16 cellular contexts compared by ENCODE assay signal in genomic region chr17:1019451-1019850, GRCh38. TPM values are rescaled to one million over a fixed set of nuclear protein-coding genes. Genes with fewer than 3 reads are reported as not detected.
DNase-seq lines count a peak whose midpoint lies in the region; ATAC-seq and TF ChIP-seq lines count a peak whose summit lies in the region.
"Had no signal": no experiment of that assay in that cellular context is flagged by ENCODE, and none has a peak within 500 bp of the region (broad histone marks: within the 10 kb centered on the region; RNA-seq: fewer than 3 reads in every experiment).

No MANE protein-coding gene starts in this region.

- H3K27me3 ChIP-seq in muscle layer of colon (ENCODE audit: control insufficient read depth in 1 of 2, insufficient read depth in 2 of 2, low read length in 2 of 2) (no peaks in the 10 kb centered on the region), thoracic aorta (replicated peaks; ENCODE audit: insufficient read depth) (no peaks in the 10 kb centered on the region)
- H3K27me3 ChIP-seq: adrenal gland had no signal

- H3K36me3 ChIP-seq in muscle layer of colon (ENCODE audit: insufficient read depth, low read length) (no peaks in the 10 kb centered on the region), thoracic aorta (peaks cover 5% of the 10 kb centered on the region)

- H3K27ac ChIP-seq in muscle layer of colon (ENCODE audit: low read depth, low read length): peak overlapping the region; percentile 58
- H3K27ac ChIP-seq in thoracic aorta: peak overlapping the region; percentile 90 to 97
- H3K27ac ChIP-seq: adrenal gland had no signal

- H3K9me3 Mint-ChIP-seq in activated CD8-positive, alpha-beta T cell treated with anti-CD3 and anti-CD28 coated beads, Interleukin-2, amount 10 ng/mL, durations not matched to agents 7 days and 5 days (ENCODE audit: insufficient read depth): no peaks in the 10 kb centered on the region
- H3K9me3 Mint-ChIP-seq in activated CD8-positive, alpha-beta T cell treated with anti-CD3 and anti-CD28 coated beads for 36 hours: no peaks in the 10 kb centered on the region
- peaks cover 6% of the 10 kb centered on the region for H3K9me3 Mint-ChIP-seq in glutamatergic neuron (ENCODE audit: unreplicated experiment)
- H3K9me3 Mint-ChIP-seq: dendritic cell treated with granulocyte-macrophage colony-stimulating factor and Interleukin-4, amounts not matched to agents 40 ng/mL and 50 ng/mL, for 4 days; T-helper 1 cell treated with Interleukin-12 subunit alpha and Interleukin-12 subunit beta and Interleukin-4 antibody, amounts not matched to agents 30 μg/mL and 1 μg/mL, for 36 hours had no signal

- POLR2A ChIA-PET in activated CD8-positive, alpha-beta T cell treated with anti-CD3 and anti-CD28 coated beads, Interleukin-2, amount 10 ng/mL, durations not matched to agents 7 days and 5 days (lab: Charles Lee): no interaction called here
- POLR2A ChIA-PET in activated CD8-positive, alpha-beta T cell treated with anti-CD3 and anti-CD28 coated beads for 36 hours (lab: Charles Lee): no interaction called here

- no peaks in the 10 kb centered on the region for H3K27me3 Mint-ChIP-seq in activated CD8-positive, alpha-beta T cell treated with anti-CD3 and anti-CD28 coated beads, Interleukin-2, amount 10 ng/mL, durations not matched to agents 7 days and 5 days (ENCODE audit: low read depth)
- no peaks in the 10 kb centered on the region for H3K27me3 Mint-ChIP-seq in activated CD8-positive, alpha-beta T cell treated with anti-CD3 and anti-CD28 coated beads for 36 hours
- H3K27me3 Mint-ChIP-seq in glutamatergic neuron (ENCODE audit: unreplicated experiment): peaks cover 7% of the 10 kb centered on the region
- H3K27me3 Mint-ChIP-seq: dendritic cell treated with granulocyte-macrophage colony-stimulating factor and Interleukin-4, amounts not matched to agents 40 ng/mL and 50 ng/mL, for 4 days had no signal

- H3K9me3 ChIP-seq in muscle layer of colon (ENCODE audit: low read length) (no peaks in the 10 kb centered on the region), thoracic aorta (no peaks in the 10 kb centered on the region)
- H3K9me3 ChIP-seq: adrenal gland had no signal

- peak overlapping the region; percentile 42 for H3K27ac Mint-ChIP-seq in activated CD8-positive, alpha-beta T cell treated with anti-CD3 and anti-CD28 coated beads, Interleukin-2, amount 10 ng/mL, durations not matched to agents 7 days and 5 days
- no peak overlapping the region for H3K27ac Mint-ChIP-seq in activated CD8-positive, alpha-beta T cell treated with anti-CD3 and anti-CD28 coated beads for 36 hours
- H3K27ac Mint-ChIP-seq in glutamatergic neuron (ENCODE audit: unreplicated experiment): peak overlapping the region; percentile 3
- H3K27ac Mint-ChIP-seq: dendritic cell treated with granulocyte-macrophage colony-stimulating factor and Interleukin-4, amounts not matched to agents 40 ng/mL and 50 ng/mL, for 4 days; T-helper 1 cell treated with Interleukin-12 subunit alpha and Interleukin-12 subunit beta and Interleukin-4 antibody, amounts not matched to agents 30 μg/mL and 1 μg/mL, for 36 hours had no signal

- H3K4me1 ChIP-seq in muscle layer of colon (ENCODE audit: insufficient read depth, low read length) (peaks cover 19% of the 10 kb centered on the region), thoracic aorta (ENCODE audit: control insufficient read depth in 1 of 2, low read depth in 2 of 2) (peaks cover 21 to 56% of the 10 kb centered on the region in 2 donors)
- H3K4me1 ChIP-seq: adrenal gland had no signal

- ATAC-seq in activated CD8-positive, alpha-beta T cell treated with anti-CD3 and anti-CD28 coated beads, Interleukin-2, amount 10 ng/mL, durations not matched to agents 7 days and 5 days: no peak
- ATAC-seq in activated CD8-positive, alpha-beta T cell treated with anti-CD3 and anti-CD28 coated beads for 36 hours: no peak
- ATAC-seq in thoracic aorta (ENCODE audit: insufficient number of reproducible peaks, low FRiP score, low read depth): peak; percentile 65
- ATAC-seq: activated CD4-positive, CD25-positive, alpha-beta regulatory T cell treated with anti-CD3 and anti-CD28 coated beads, Interleukin-2, amount 50 U/mL, for 24 hours had no signal

- intact Hi-C loops in activated CD8-positive, alpha-beta T cell treated with anti-CD3 and anti-CD28 coated beads for 36 hours (cut with micrococcal nuclease): no loop called here

- no peak overlapping the region for H3K4me3 ChIP-seq in muscle layer of colon (ENCODE audit: low read depth in 1 of 2, low read length in 2 of 2)
- peak overlapping the region; percentile 60 for H3K4me3 ChIP-seq in thoracic aorta
- H3K4me3 ChIP-seq: adrenal gland had no signal

- TF ChIP-seq CTCF in activated CD8-positive, alpha-beta T cell treated with anti-CD3 and anti-CD28 coated beads for 36 hours (IDR thresholded peaks at IDR 0.05): no peak
- TF ChIP-seq CTCF in glutamatergic neuron (IDR thresholded peaks at IDR 0.05; ENCODE audit: partially characterized antibody, unreplicated experiment): no peak
- no peak for TF ChIP-seq CTCF in thoracic aorta (IDR thresholded peaks at IDR 0.05)

- CTCF ChIA-PET in activated CD8-positive, alpha-beta T cell treated with anti-CD3 and anti-CD28 coated beads, Interleukin-2, amount 10 ng/mL, durations not matched to agents 7 days and 5 days (lab: Charles Lee): no interaction called here
- CTCF ChIA-PET in activated CD8-positive, alpha-beta T cell treated with anti-CD3 and anti-CD28 coated beads for 36 hours (lab: Charles Lee): interaction anchor here (1.1 to 2.3 kb wide), 2 partner anchors 20 to 37 kb away, joined by 4 to 7 read pairs; no protein-coding TSS in a partner anchor

- H3K4me3 Mint-ChIP-seq in activated CD8-positive, alpha-beta T cell treated with anti-CD3 and anti-CD28 coated beads, Interleukin-2, amount 10 ng/mL, durations not matched to agents 7 days and 5 days: no peak overlapping the region
- no peak overlapping the region for H3K4me3 Mint-ChIP-seq in activated CD8-positive, alpha-beta T cell treated with anti-CD3 and anti-CD28 coated beads for 36 hours
- no peak overlapping the region for H3K4me3 Mint-ChIP-seq in glutamatergic neuron (ENCODE audit: unreplicated experiment)
- H3K4me3 Mint-ChIP-seq: dendritic cell treated with granulocyte-macrophage colony-stimulating factor and Interleukin-4, amounts not matched to agents 40 ng/mL and 50 ng/mL, for 4 days; T-helper 1 cell treated with Interleukin-12 subunit alpha and Interleukin-12 subunit beta and Interleukin-4 antibody, amounts not matched to agents 30 μg/mL and 1 μg/mL, for 36 hours had no signal

- DNase-seq in activated CD8-positive, alpha-beta T cell treated with anti-CD3 and anti-CD28 coated beads, Interleukin-2, amount 10 ng/mL, durations not matched to agents 7 days and 5 days: no peak
- no peak for DNase-seq in activated CD8-positive, alpha-beta T cell treated with anti-CD3 and anti-CD28 coated beads for 36 hours
- DNase-seq in glutamatergic neuron: no peak
- DNase-seq in thoracic aorta (ENCODE audit: low spot score): no peak
- no peak for DNase-seq in islet precursor cell
- no peak for DNase-seq in NCI-H345 treated with DMSO at 0.1 percent for 48 hours (lab: John Stamatoyannopoulos, UW; ENCODE audit: unreplicated experiment)
- no peak for DNase-seq in NCI-H1048 (lab: John Stamatoyannopoulos, UW)
- DNase-seq: adrenal gland; midbrain; NCI-H2081; RPMI8226; stimulated activated CD4-positive, alpha-beta T cell treated with anti-CD3 and anti-CD28 coated beads, Interleukin-1b, Interleukin-23, amount 100 ng/mL, for 48 hours had no signal

- H3K36me3 Mint-ChIP-seq in activated CD8-positive, alpha-beta T cell treated with anti-CD3 and anti-CD28 coated beads, Interleukin-2, amount 10 ng/mL, durations not matched to agents 7 days and 5 days (ENCODE audit: low read depth): no peaks in the 10 kb centered on the region
- H3K36me3 Mint-ChIP-seq in activated CD8-positive, alpha-beta T cell treated with anti-CD3 and anti-CD28 coated beads for 36 hours (ENCODE audit: low read depth): no peaks in the 10 kb centered on the region
- H3K36me3 Mint-ChIP-seq in glutamatergic neuron (ENCODE audit: unreplicated experiment): no peaks in the 10 kb centered on the region

- H3K4me1 Mint-ChIP-seq in activated CD8-positive, alpha-beta T cell treated with anti-CD3 and anti-CD28 coated beads, Interleukin-2, amount 10 ng/mL, durations not matched to agents 7 days and 5 days (ENCODE audit: low read depth): no peaks in the 10 kb centered on the region
- H3K4me1 Mint-ChIP-seq in activated CD8-positive, alpha-beta T cell treated with anti-CD3 and anti-CD28 coated beads for 36 hours (ENCODE audit: low read depth): no peaks in the 10 kb centered on the region
- H3K4me1 Mint-ChIP-seq in glutamatergic neuron (ENCODE audit: low read depth, unreplicated experiment): peaks cover 8% of the 10 kb centered on the region

- no peak overlapping the region for H3K9ac ChIP-seq in muscle layer of colon (ENCODE audit: low read length)

RNA-seq across cellular contexts. Expression of gene TIMM22, which starts 22.5 kb away (rescaled TPM):
- total RNA-seq in activated CD8-positive, alpha-beta T cell treated with anti-CD3 and anti-CD28 coated beads, Interleukin-2, amount 10 ng/mL, durations not matched to agents 7 days and 5 days: 10 to 100 TPM; 10.0 to 10.4 TPM
- total RNA-seq in activated CD8-positive, alpha-beta T cell treated with anti-CD3 and anti-CD28 coated beads for 36 hours: 10 to 100 TPM in 1 of 2 experiments, 1 to 10 TPM in 1; 8.8 to 10.2 TPM
- total RNA-seq in glutamatergic neuron (ENCODE audit: unreplicated experiment) (22.0 TPM), thoracic aorta (10 to 100 TPM; 12.6 to 13.0 TPM)

RNA-seq across cellular contexts. Expression of gene NXN, which starts 39.9 kb away (rescaled TPM):
- total RNA-seq in activated CD8-positive, alpha-beta T cell treated with anti-CD3 and anti-CD28 coated beads, Interleukin-2, amount 10 ng/mL, durations not matched to agents 7 days and 5 days: under 1 TPM; 0.68 to 0.97 TPM
- 1 to 10 TPM; 1.2 to 1.4 TPM for total RNA-seq in activated CD8-positive, alpha-beta T cell treated with anti-CD3 and anti-CD28 coated beads for 36 hours
- 177 TPM for total RNA-seq in glutamatergic neuron (ENCODE audit: unreplicated experiment)
- 10 to 100 TPM; 13.9 to 18.9 TPM for total RNA-seq in thoracic aorta
